In the genomic region with DNA sequence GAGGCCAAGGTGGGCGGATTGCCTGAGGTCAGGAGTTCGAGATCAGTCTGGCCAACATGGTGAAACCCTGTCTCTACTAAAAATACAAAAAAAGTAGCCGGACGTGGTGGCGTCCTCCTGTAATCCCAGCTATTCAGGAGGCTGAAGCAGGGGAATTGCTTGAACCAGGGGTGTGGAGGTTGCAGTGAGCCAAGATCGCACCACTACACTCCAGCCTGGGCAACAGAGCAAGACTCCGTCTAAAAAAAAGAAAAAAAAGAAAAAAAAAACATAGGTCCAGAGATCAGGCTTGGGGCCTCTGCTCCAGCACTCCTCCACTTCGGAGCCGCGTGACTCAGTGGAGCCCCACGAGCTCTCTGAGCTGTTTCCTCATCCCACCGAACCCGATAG, we compare ENCODE assay signal across 5 cellular contexts. TPM values are rescaled to one million over a fixed set of nuclear protein-coding genes. Genes with fewer than 3 reads are reported as not detected.
"Had no signal": no experiment of that assay in that cellular context is flagged by ENCODE, and none has a peak within 500 bp of the region (broad histone marks: within the 10 kb centered on the region; RNA-seq: fewer than 3 reads in every experiment).

No MANE protein-coding gene starts in this region.

RNA-seq across cellular contexts. Expression of a gene that starts 2.6 kb away (rescaled TPM):
- total RNA-seq: activated CD4-positive, alpha-beta memory T cell treated with anti-CD3 and anti-CD28 coated beads for 36 hours; activated CD4-positive, alpha-beta T cell treated with anti-CD3 and anti-CD28 coated beads, Interleukin-2, amount 10 ng/mL, durations not matched to agents 7 days and 5 days; activated naive CD4-positive, alpha-beta T cell treated with anti-CD3 and anti-CD28 coated beads, Interleukin-2, amount 50 U/mL, for 72 hours; T-helper 2 cell treated with Interferon-gamma antibody and Interleukin-4, amounts not matched to agents 100 ng/mL and 5 ng/mL, for 36 hours had no signal
- polyA plus RNA-seq: K562 had no signal
